In genomic region chr13:28494537-28494860, GRCh38 we compare ENCODE assay signal across 8 cellular contexts. TPM values are rescaled to one million over a fixed set of nuclear protein-coding genes. Genes with fewer than 3 reads are reported as not detected.
DNase-seq lines count a peak whose midpoint lies in the region; ATAC-seq, FAIRE-seq and TF ChIP-seq lines count a peak whose summit lies in the region.

No MANE protein-coding gene starts in this region.

- H3K9me1 ChIP-seq in endothelial cell of umbilical vein (replicated peaks; ENCODE audit: control insufficient read depth, extremely low read depth, insufficient read depth, low read length) = no peaks in the 10 kb centered on the region

- H3K27me3 ChIP-seq in endothelial cell of umbilical vein (ENCODE audit: control insufficient read depth in 2 of 2, insufficient read depth in 2 of 2, low read length in 2 of 2) = no peaks in the 10 kb centered on the region

- H3K9me3 Mint-ChIP-seq in osteocyte (ENCODE audit: unreplicated experiment) = no peaks in the 10 kb centered on the region

- no TSS peak for BruUV-seq in endothelial cell of umbilical vein (replicated peaks; lab: Mats Ljungman, UMichigan)

- H3K36me3 Mint-ChIP-seq in osteocyte (ENCODE audit: unreplicated experiment) = no peaks in the 10 kb centered on the region

- dilution Hi-C loops in endothelial cell of umbilical vein (cut with MboI; ENCODE audit: extremely low pct_ligation_motif_present, low sequenced_read_pairs) = loop anchor here (25.0 kb wide), 1 partner anchor 182 kb away; no protein-coding TSS in a partner anchor

- peak; percentile 35 for DNase-seq in EH (ENCODE audit: low read depth)
- DNase-seq in LoVo (ENCODE audit: low spot score) = peak; percentile 16
- DNase-seq in endothelial cell of umbilical vein (ENCODE audit: low read depth, low spot score) = peak; percentile 42
- DNase-seq in osteocyte (ENCODE audit: extremely low spot score, unreplicated experiment) = no peak
- DNase-seq in medulla oblongata (ENCODE audit: extremely low spot score) = no peak
- DNase-seq in NCI-H510A (lab: John Stamatoyannopoulos, UW) = no peak

- no peak overlapping the region for H3K27ac Mint-ChIP-seq in osteocyte (ENCODE audit: unreplicated experiment)

- POLR2A ChIA-PET in endothelial cell of umbilical vein (lab: Charles Lee) = interaction anchor here (1.1 to 1.7 kb wide), 2 partner anchors 43 to 86 kb away, joined by 3 to 4 read pairs; no protein-coding TSS in a partner anchor

- no peaks in the 10 kb centered on the region for H3K36me3 ChIP-seq in endothelial cell of umbilical vein (ENCODE audit: control insufficient read depth in 2 of 2, extremely low read depth in 1 of 2, insufficient read depth in 2 of 2, low read length in 2 of 2)

- peak overlapping the region; percentile 73 for H3K4me3 Mint-ChIP-seq in osteocyte (ENCODE audit: unreplicated experiment)

- peak overlapping the region; percentile 85 for H3K27ac ChIP-seq in endothelial cell of umbilical vein (ENCODE audit: insufficient read depth, low read depth, low read length)

- peak overlapping the region; percentile 96 for H3K4me2 ChIP-seq in endothelial cell of umbilical vein (ENCODE audit: insufficient read depth, low read length)

- intact Hi-C loops in endothelial cell of umbilical vein (cut with micrococcal nuclease) = loop anchor here (2.0 to 10.0 kb wide), 4 partner anchors 164 to 360 kb away; partner anchors contain the start of genes PAN3, POMP and SLC46A3

- peak overlapping the region; percentile 95 for H3K9ac ChIP-seq in endothelial cell of umbilical vein (replicated peaks; ENCODE audit: extremely low read depth, insufficient read depth, low read length)

- H3K27me3 Mint-ChIP-seq in osteocyte (ENCODE audit: unreplicated experiment) = peaks cover 28% of the 10 kb centered on the region

- H2AFZ ChIP-seq in endothelial cell of umbilical vein (ENCODE audit: low read depth, low read length) = no peak overlapping the region

- peaks cover 48% of the 10 kb centered on the region for H3K79me2 ChIP-seq in endothelial cell of umbilical vein (ENCODE audit: control insufficient read depth, insufficient read depth, low read length)

- H3K4me1 Mint-ChIP-seq in osteocyte (ENCODE audit: unreplicated experiment) = peaks cover 21% of the 10 kb centered on the region

- no peak for FAIRE-seq in endothelial cell of umbilical vein (lab: Jason Lieb, UNC)

- TF ChIP-seq CTCF in endothelial cell of umbilical vein (IDR thresholded peaks at IDR 0.05; ENCODE audit: extremely low read depth in 1 of 2, insufficient read depth in 1 of 2, low read depth in 1 of 2, low read length in 2 of 2) = no peak
- no peak for TF ChIP-seq CTCF in osteocyte (IDR thresholded peaks at IDR 0.05)

- H3K4me1 ChIP-seq in endothelial cell of umbilical vein (ENCODE audit: control insufficient read depth, extremely low read depth, insufficient read depth, low read length) = peaks cover 45% of the 10 kb centered on the region

- no peak for TF ChIP-seq POLR2A in endothelial cell of umbilical vein (IDR thresholded peaks at IDR 0.05; ENCODE audit: low read depth, low read length)

- H3K4me3 ChIP-seq in endothelial cell of umbilical vein (replicated peaks in 1 of 3; ENCODE audit: insufficient read depth in 1 of 3, low read depth in 1 of 3, low read length in 3 of 3) = peak overlapping the region; percentile 95 to 98 (median 96)

- H3K9me3 ChIP-seq in endothelial cell of umbilical vein (replicated peaks; ENCODE audit: control insufficient read depth, insufficient read depth, low read length) = no peaks in the 10 kb centered on the region

- H4K20me1 ChIP-seq in endothelial cell of umbilical vein (replicated peaks; ENCODE audit: control insufficient read depth, extremely low read depth, insufficient read depth, low read length) = peaks cover 5% of the 10 kb centered on the region

- no peak for ATAC-seq in HG03460 (IDR thresholded peaks at IDR 0.05; ENCODE audit: unreplicated experiment)
- ATAC-seq in HG03175 (IDR thresholded peaks at IDR 0.05; ENCODE audit: unreplicated experiment) = no peak

- CTCF ChIA-PET in endothelial cell of umbilical vein (lab: Charles Lee) = interaction anchor here (2.1 kb wide), 2 partner anchors 37 to 171 kb away, joined by 8 to 12 read pairs; no protein-coding TSS in a partner anchor

TF ChIP-seq in endothelial cell of umbilical vein, 7 proteins besides CTCF, POLR2A, EP300 and RAD21:
- no peak for TF ChIP-seq EZH2 (IDR thresholded peaks at IDR 0.05; ENCODE audit: borderline replicate concordance, low read depth, low read length, severe bottlenecking)
- TF ChIP-seq MAX (IDR thresholded peaks at IDR 0.05; ENCODE audit: insufficient read depth, insufficient read length) = no peak
- no peak for TF ChIP-seq MYC (IDR thresholded peaks at IDR 0.05; ENCODE audit: low read depth, low read length)

RNA-seq across cellular contexts. Expression of gene FLT1, which starts 0.4 kb away (rescaled TPM):
- total RNA-seq in endothelial cell of umbilical vein (104 and 178 TPM in 2 replicates), osteocyte (3.4 and 3.8 TPM in 2 replicates)
- 16.0 and 17.9 TPM in 2 replicates for polyA plus RNA-seq in endothelial cell of umbilical vein
- 19.5 and 20.7 TPM in 2 replicates for polyA plus RNA-seq in endothelial cell of umbilical vein (2011; cell fraction: cytosol; rRNA removed)
- 34.8 and 37.3 TPM in 2 replicates for polyA plus RNA-seq in endothelial cell of umbilical vein (2011; cell fraction: nucleus; rRNA removed)
- 59.0 and 77.2 TPM in 2 replicates for polyA plus RNA-seq in endothelial cell of umbilical vein (2012)
- polyA minus RNA-seq in endothelial cell of umbilical vein = 47.7 and 52.6 TPM in 2 replicates
- polyA minus RNA-seq in endothelial cell of umbilical vein (2011; cell fraction: cytosol; rRNA and poly(A)+ RNA removed) = not detected
- polyA minus RNA-seq in endothelial cell of umbilical vein (2011; cell fraction: nucleus; rRNA and poly(A)+ RNA removed) = 36.8 and 57.0 TPM in 2 replicates

Comparison
In these comparisons a context has a peak if more than half of its experiments do, and no peak if none do; other contexts are left out.
1. DNase-seq: peak in EH (single experiment), LoVo (single experiment) and endothelial cell of umbilical vein (single experiment); none in osteocyte (single experiment), medulla oblongata (single experiment) and NCI-H510A (single experiment).
2. RNA of gene FLT1, which starts 0.4 kb away (total RNA-seq): 104 to 178 TPM in endothelial cell of umbilical vein; 3.4 to 3.8 TPM in osteocyte; every median in the first group is over 10 times any median in the second.